ENCODE assay signal across 36 cellular contexts in the genomic region with DNA sequence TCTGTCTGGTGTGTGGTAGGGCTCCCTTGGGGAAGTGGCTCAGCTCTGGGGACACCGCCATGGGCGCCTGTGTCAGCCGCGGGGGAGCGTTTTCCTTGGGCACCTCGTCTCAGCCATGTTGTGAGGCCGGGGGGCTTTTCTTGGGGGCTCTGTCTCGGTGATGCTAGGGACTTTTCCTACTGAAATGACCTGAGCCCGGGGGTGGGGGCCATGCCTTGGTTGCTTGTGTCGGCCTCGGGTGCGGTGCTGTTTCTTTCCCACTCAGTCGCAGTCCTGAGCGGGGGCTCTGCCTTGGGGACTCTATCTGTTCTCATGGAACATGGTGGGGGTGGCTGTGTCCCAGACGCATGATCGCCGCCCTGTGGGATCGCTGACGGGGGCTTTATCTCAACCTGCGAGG. TPM values are rescaled to one million over a fixed set of nuclear protein-coding genes. Genes with fewer than 3 reads are reported as not detected.
"Had no signal": no experiment of that assay in that cellular context is flagged by ENCODE, and none has a peak within 500 bp of the region (broad histone marks: within the 10 kb centered on the region; RNA-seq: fewer than 3 reads in every experiment).

No MANE protein-coding gene starts in this region.

- H3K36me3 ChIP-seq: MG63 had no signal

- H3K27ac ChIP-seq: KMS-11 had no signal

- H3K4me2 ChIP-seq: KMS-11 had no signal

- DNase-seq: Kasumi-1, KG1, MM.1S, MV-4-11, NCI-H1048, NCI-H1092, NCI-H1092 treated with DMSO at 0.1 percent for 48 hours, NCI-H1105, NCI-H1105 treated with DMSO at 0.1 percent for 48 hours, NCI-H1417, NCI-H1417 treated with DMSO at 0.1 percent for 48 hours, NCI-H1436, NCI-H1436 treated with DMSO at 0.1 percent for 48 hours, NCI-H146, NCI-H1694, NCI-H1694 treated with DMSO at 0.1 percent for 48 hours, NCI-H187, NCI-H187 treated with DMSO at 0.1 percent for 48 hours, NCI-H2029, NCI-H2029 treated with DMSO at 0.1 percent for 48 hours, NCI-H2081, NCI-H2081 treated with DMSO at 0.1 percent for 48 hours, NCI-H2107, NCI-H2171, NCI-H2171 treated with DMSO at 0.1 percent for 48 hours, NCI-H2227 treated with DMSO at 0.1 percent for 48 hours, NCI-H226, NCI-H345, NCI-H446 treated with DMSO at 0.1 percent for 48 hours, NCI-H510A had no signal

- H3K9me3 ChIP-seq: MG63 had no signal

- H3K4me3 ChIP-seq: MG63 had no signal

- H3K27me3 ChIP-seq: MG63 had no signal

RNA-seq across cellular contexts. Expression of gene CT45A1, which starts 0.4 kb away (rescaled TPM):
- total RNA-seq: LHCN-M2, M059J, MCF 10A, NCI-H460 had no signal

RNA-seq across cellular contexts. Expression of gene CT45A3, which starts 54.2 kb away (rescaled TPM):
- total RNA-seq: LHCN-M2, MCF 10A, NCI-H460 had no signal
